Comparison of ENCODE assay signal across 8 cellular contexts in genomic region chr17:5438716-5439445, GRCh38. TPM values are rescaled to one million over a fixed set of nuclear protein-coding genes. Genes with fewer than 3 reads are reported as not detected.
DNase-seq lines count a peak whose midpoint lies in the region; ATAC-seq and TF ChIP-seq lines count a peak whose summit lies in the region.

Gene C1QBP, minus strand, starts transcription at chr17:5439155. Its CDS starts 82 bp downstream, at chr17:5439073.

- H3K4me3 ChIP-seq in GM12875 (ENCODE audit: low read depth, low read length) (peak within 1 kb of the TSS; percentile 71), adrenal gland (peak within 1 kb of the TSS; percentile 16 to 92 (median 54))

- H3K4me3 Mint-ChIP-seq in progenitor cell of endocrine pancreas (ENCODE audit: low read depth): peak within 1 kb of the TSS; percentile 85

- peak; percentile 97 for TF ChIP-seq CTCF in GM12875 (IDR thresholded peaks at IDR 0.05; ENCODE audit: borderline replicate concordance, insufficient read depth, low read depth, low read length)
- TF ChIP-seq CTCF in adrenal gland (IDR thresholded peaks at IDR 0.05): peak; percentile 97 to 99 (median 98)
- TF ChIP-seq CTCF in progenitor cell of endocrine pancreas (IDR thresholded peaks at IDR 0.05; ENCODE audit: unreplicated experiment): peak; percentile 100

- no peaks in the 10 kb centered on the region for H3K27me3 ChIP-seq in adrenal gland

- no peaks in the 10 kb centered on the region for H3K27me3 Mint-ChIP-seq in progenitor cell of endocrine pancreas

- intact Hi-C loops in adrenal gland (cut with DNase I): loop anchor here in 1 of 2 donors (10.0 kb wide), 1 partner anchor 184 kb away; no protein-coding TSS in a partner anchor
- intact Hi-C loops in left cardiac atrium (cut with DNase I): no loop called here

- H3K36me3 Mint-ChIP-seq in progenitor cell of endocrine pancreas (ENCODE audit: insufficient read depth): peaks cover 9% of the 10 kb centered on the region

- H3K27ac ChIP-seq in adrenal gland: peak within 1 kb of the TSS in 4 of 5 donors; percentile 58 to 88 (median 74)

- peaks cover 0 to 31% of the 10 kb centered on the region in 2 donors for H3K36me3 ChIP-seq in adrenal gland (replicated peaks in 1 of 2)

- no peaks in the 10 kb centered on the region for H3K9me3 Mint-ChIP-seq in progenitor cell of endocrine pancreas (ENCODE audit: low read depth)

- ATAC-seq in HG02763 (IDR thresholded peaks at IDR 0.05; ENCODE audit: unreplicated experiment) (peak; percentile 86), left cardiac atrium (peak; percentile 94 to 97)

- peaks cover 7 to 29% of the 10 kb centered on the region in 2 donors for H3K4me1 ChIP-seq in adrenal gland (replicated peaks in 1 of 2)

- H3K9me3 ChIP-seq in adrenal gland (replicated peaks in 1 of 3): no peaks in the 10 kb centered on the region

- peak; percentile 86 for DNase-seq in NCI-H1436 (lab: John Stamatoyannopoulos, UW)
- DNase-seq in T-helper 1 cell: peak; percentile 81 to 96 (median 88)
- DNase-seq in adrenal gland: peak; percentile 89 to 97 (median 93)
- DNase-seq in left cardiac atrium: peak; percentile 91
- DNase-seq in progenitor cell of endocrine pancreas (ENCODE audit: low spot score, unreplicated experiment): peak; percentile 95
- peak; percentile 94 for DNase-seq in ureter (ENCODE audit: low spot score)

- TF ChIP-seq POLR2A in adrenal gland (IDR thresholded peaks at IDR 0.05): peak in 1 of 2 donors; percentile 63

- 0 to 2% (median 0%) methylated on average over 9 to 75 of the region's 75 CpGs for WGBS in adrenal gland, 4 donors

- H3K4me1 Mint-ChIP-seq in progenitor cell of endocrine pancreas (ENCODE audit: low read depth): peaks cover 11% of the 10 kb centered on the region

- H3K27ac Mint-ChIP-seq in progenitor cell of endocrine pancreas: peak within 1 kb of the TSS; percentile 89

RNA-seq across cellular contexts. Expression of gene C1QBP, which starts in this region (rescaled TPM):
- total RNA-seq in adrenal gland (100 to 1,000 TPM; 157 to 269 (median 172) TPM), left cardiac atrium (100 to 1,000 TPM in 1 of 2 donors, 10 to 100 TPM in 1; 86.3 to 111 TPM), progenitor cell of endocrine pancreas (108 and 123 TPM in 2 replicates), ureter (143 TPM)
- 100 to 1,000 TPM in 2 of 3 donors, 10 to 100 TPM in 1; 53.5 to 420 (median 140) TPM for polyA plus RNA-seq in adrenal gland

Comparison
In these comparisons a context has a peak if more than half of its experiments do, and no peak if none do; other contexts are left out.
1. Peak in every context shown above with its lines: DNase-seq, ATAC-seq, H3K4me3 ChIP-seq and H3K27ac ChIP-seq.